Comparison of ENCODE assay signal across 8 cellular contexts in the genomic region with DNA sequence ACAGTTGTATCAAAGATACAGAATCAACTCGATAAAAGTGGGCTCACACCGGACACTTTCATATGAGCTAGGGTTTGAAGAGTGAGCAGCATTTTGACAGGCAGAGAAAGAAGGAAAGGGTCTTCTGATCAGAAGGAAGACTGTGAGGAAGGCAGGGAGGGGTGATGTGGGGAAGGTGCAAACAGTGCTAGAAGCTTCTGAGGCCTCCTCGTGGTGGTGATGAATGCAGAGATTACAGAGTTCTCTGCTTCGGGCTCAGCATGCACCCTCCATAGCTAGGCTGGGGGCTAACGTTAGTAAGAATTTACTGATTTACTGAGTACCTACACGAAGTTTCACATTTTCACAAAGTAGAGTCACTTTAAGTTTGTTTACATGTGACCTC. TPM values are rescaled to one million over a fixed set of nuclear protein-coding genes. Genes with fewer than 3 reads are reported as not detected.
A peak's percentile ranks its signal among the peaks of the same experiment; 100 is the strongest.
DNase-seq lines count a peak whose midpoint lies in the region; ATAC-seq and TF ChIP-seq lines count a peak whose summit lies in the region.
"Not testable (repeated sequence)": the region's sequence is repeated elsewhere in the genome, so short reads cannot be mapped to it uniquely, and the experiment has no call there.

No MANE protein-coding gene starts in this region.

- peak overlapping the region; percentile 36 to 77 for H3K4me3 ChIP-seq in CD4-positive, alpha-beta memory T cell (ENCODE audit: low read length in 2 of 2)
- H3K4me3 ChIP-seq in epithelial cell of proximal tubule (ENCODE audit: low read depth, low read length) (peak overlapping the region; percentile 97), smooth muscle cell (peak overlapping the region; percentile 99)
- not testable (repeated sequence) for H3K4me3 ChIP-seq in lung

- peak in 1 of 5 donors; percentile 48 for DNase-seq in CD4-positive, alpha-beta memory T cell
- DNase-seq in NCI-H748 (lab: John Stamatoyannopoulos, UW; ENCODE audit: unreplicated experiment), result peak; percentile 63
- not testable (repeated sequence) for DNase-seq in epithelial cell of proximal tubule (ENCODE audit: low read depth); lung (ENCODE audit: low spot score); smooth muscle cell (lab: John Stamatoyannopoulos, UW; ENCODE audit: unreplicated experiment)

- CTCF ChIA-PET in CD4-positive, alpha-beta memory T cell (lab: Charles Lee; ENCODE audit: partially characterized antibody), result interaction anchor here (1.4 to 1.5 kb wide), 2 partner anchors 15 to 29 kb away, joined by 3 to 7 read pairs; no protein-coding TSS in a partner anchor

- H3K27ac ChIP-seq in CD4-positive, alpha-beta memory T cell (ENCODE audit: low read depth, low read length), result peak overlapping the region; percentile 88
- H3K27ac ChIP-seq in lung (ENCODE audit: low read depth in 1 of 2, low read length in 1 of 2); smooth muscle cell (ENCODE audit: low read depth): not testable (repeated sequence)

- H3K79me2 ChIP-seq in smooth muscle cell (ENCODE audit: low read depth), result peaks cover 68% of the 10 kb centered on the region

- peak overlapping the region; percentile 88 to 94 (median 92) for H3K4me3 Mint-ChIP-seq in CD4-positive, alpha-beta memory T cell
- H3K4me3 Mint-ChIP-seq in activated T-helper 17 cell treated with anti-CD3 and anti-CD28 coated beads, Interleukin-2, amount 50 U/mL, for 72 hours, result peak overlapping the region; percentile 96

- H3K9me3 ChIP-seq in CD4-positive, alpha-beta memory T cell (ENCODE audit: control insufficient read depth in 1 of 2, low read length in 2 of 2); lung (ENCODE audit: control insufficient read depth in 2 of 2, insufficient read depth in 1 of 2, low read length in 1 of 2); smooth muscle cell (replicated peaks; ENCODE audit: low read depth): not testable (repeated sequence)

- not testable (repeated sequence) for H3K27me3 ChIP-seq in CD4-positive, alpha-beta memory T cell (ENCODE audit: insufficient read depth, low read length); lung (ENCODE audit: control insufficient read depth, insufficient read depth); smooth muscle cell (ENCODE audit: low read depth)

- peak overlapping the region; percentile 84 for H3K9ac ChIP-seq in smooth muscle cell (ENCODE audit: low read depth)

- peak; percentile 28 for ATAC-seq in GM19452 (IDR thresholded peaks at IDR 0.05; ENCODE audit: unreplicated experiment)
- ATAC-seq in HG03025 (IDR thresholded peaks at IDR 0.05; ENCODE audit: low FRiP score, unreplicated experiment), result peak; percentile 12
- peak; percentile 23 for ATAC-seq in activated T-helper 17 cell treated with anti-CD3 and anti-CD28 coated beads, Interleukin-2, amount 50 U/mL, for 72 hours (replicated peaks)
- ATAC-seq in lung (ENCODE audit: insufficient read depth, low FRiP score), result peak; percentile 1

- H3K36me3 Mint-ChIP-seq in CD4-positive, alpha-beta memory T cell, result peaks cover 13 to 31% of the 10 kb centered on the region in 2 donors
- peaks cover 66% of the 10 kb centered on the region for H3K36me3 Mint-ChIP-seq in activated T-helper 17 cell treated with anti-CD3 and anti-CD28 coated beads, Interleukin-2, amount 50 U/mL, for 72 hours (ENCODE audit: low read depth)

- peaks cover 51% of the 10 kb centered on the region for H3K4me1 ChIP-seq in CD4-positive, alpha-beta memory T cell (ENCODE audit: insufficient read depth, low read length)
- not testable (repeated sequence) for H3K4me1 ChIP-seq in lung (ENCODE audit: control insufficient read depth in 2 of 2, insufficient read depth in 2 of 2, low read length in 2 of 2)
- H3K4me1 ChIP-seq in smooth muscle cell (ENCODE audit: low read depth), result peaks cover 16% of the 10 kb centered on the region

- H3K27me3 Mint-ChIP-seq in CD4-positive, alpha-beta memory T cell; activated T-helper 17 cell treated with anti-CD3 and anti-CD28 coated beads, Interleukin-2, amount 50 U/mL, for 72 hours: not testable (repeated sequence)

- H3F3A ChIP-seq in smooth muscle cell (ENCODE audit: low read depth), result not testable (repeated sequence)

- H3K36me3 ChIP-seq in CD4-positive, alpha-beta memory T cell (ENCODE audit: insufficient read depth, low read length); lung (ENCODE audit: control insufficient read depth in 2 of 2, insufficient read depth in 2 of 2, low read length in 2 of 2); smooth muscle cell (ENCODE audit: low read depth): not testable (repeated sequence)

- H3K27ac Mint-ChIP-seq in CD4-positive, alpha-beta memory T cell, result peak overlapping the region; percentile 77 to 95 (median 91)
- peak overlapping the region; percentile 95 for H3K27ac Mint-ChIP-seq in activated T-helper 17 cell treated with anti-CD3 and anti-CD28 coated beads, Interleukin-2, amount 50 U/mL, for 72 hours

- intact Hi-C loops in CD4-positive, alpha-beta memory T cell (cut with micrococcal nuclease), result loop anchor here (5.0 to 10.0 kb wide), 2 partner anchors 35 to 227 kb away; a partner anchor contains a TSS

- 6 to 8% methylated on average over 5 to 6 of the region's 6 CpGs for WGBS in lung, 2 donors
- WGBS in smooth muscle cell (ENCODE audit: low lambda C conversion rate), result 35% methylated on average over 6 of the region's 6 CpGs

- H4K20me1 ChIP-seq in smooth muscle cell (ENCODE audit: low read depth), result peaks cover 69% of the 10 kb centered on the region

- H3K9me3 Mint-ChIP-seq in CD4-positive, alpha-beta memory T cell; activated T-helper 17 cell treated with anti-CD3 and anti-CD28 coated beads, Interleukin-2, amount 50 U/mL, for 72 hours: not testable (repeated sequence)

- H2AFZ ChIP-seq in smooth muscle cell (ENCODE audit: low read depth), result peak overlapping the region; percentile 91

- POLR2A ChIA-PET in CD4-positive, alpha-beta memory T cell (lab: Charles Lee; ENCODE audit: partially characterized antibody), result interaction anchor here (1.0 to 3.5 kb wide), 7 partner anchors 29 to 254 kb away, joined by 3 to 42 read pairs (median 4); a partner anchor contains a TSS

- not testable (repeated sequence) for TF ChIP-seq CTCF in epithelial cell of proximal tubule (conservative IDR thresholded peaks at IDR 0.05; ENCODE audit: low read depth, low read length); lung (IDR thresholded peaks at IDR 0.05; ENCODE audit: control extremely low read depth, extremely low read depth); smooth muscle cell (IDR thresholded peaks at IDR 0.05; ENCODE audit: borderline replicate concordance, insufficient read depth, poor library complexity, severe bottlenecking)

- H3K4me2 ChIP-seq in smooth muscle cell, result peak overlapping the region; percentile 97

- peaks cover 29 to 69% (median 46%) of the 10 kb centered on the region in 4 donors for H3K4me1 Mint-ChIP-seq in CD4-positive, alpha-beta memory T cell
- H3K4me1 Mint-ChIP-seq in activated T-helper 17 cell treated with anti-CD3 and anti-CD28 coated beads, Interleukin-2, amount 50 U/mL, for 72 hours, result peaks cover 20% of the 10 kb centered on the region

RNA-seq across cellular contexts. Expression of a gene that starts 0.5 kb away (rescaled TPM):
- 1 to 10 TPM; 6.7 to 7.7 TPM for total RNA-seq in CD4-positive, alpha-beta memory T cell
- polyA plus RNA-seq in CD4-positive, alpha-beta memory T cell, result 1 to 10 TPM; 2.9 to 5.1 TPM
- total RNA-seq in activated T-helper 17 cell treated with anti-CD3 and anti-CD28 coated beads, Interleukin-2, amount 50 U/mL, for 72 hours, result 10 to 100 TPM in 1 of 2 donors, 1 to 10 TPM in 1; 6.4 to 10.5 TPM
- total RNA-seq in epithelial cell of proximal tubule, result 4.2 and 4.5 TPM in 2 replicates
- 1 to 10 TPM; 5.2 to 6.4 TPM for total RNA-seq in lung
- 1 to 10 TPM; 2.1 to 2.6 TPM for polyA plus RNA-seq in lung
- 2.8 and 3.2 TPM in 2 replicates for total RNA-seq in smooth muscle cell
- polyA plus RNA-seq in smooth muscle cell, result 8.6 and 9.0 TPM in 2 replicates

RNA-seq across cellular contexts. Expression of a gene that starts 0.7 kb away (rescaled TPM):
- 100 to 1,000 TPM; 131 to 136 TPM for total RNA-seq in CD4-positive, alpha-beta memory T cell
- polyA plus RNA-seq in CD4-positive, alpha-beta memory T cell, result 100 to 1,000 TPM; 214 to 240 TPM
- total RNA-seq in activated T-helper 17 cell treated with anti-CD3 and anti-CD28 coated beads, Interleukin-2, amount 50 U/mL, for 72 hours, result 100 to 1,000 TPM; 132 to 177 TPM
- 99.3 and 103 TPM in 2 replicates for total RNA-seq in epithelial cell of proximal tubule
- 10 to 100 TPM; 84.7 to 98.0 TPM for total RNA-seq in lung
- 100 to 1,000 TPM in 1 of 2 donors, 10 to 100 TPM in 1; 60.0 to 105 TPM for polyA plus RNA-seq in lung
- 59.7 and 68.7 TPM in 2 replicates for total RNA-seq in smooth muscle cell
- polyA plus RNA-seq in smooth muscle cell, result 120 and 130 TPM in 2 replicates

RNA-seq across cellular contexts. Expression of a gene that starts 26.2 kb away (rescaled TPM):
- total RNA-seq in CD4-positive, alpha-beta memory T cell, result not detected
- polyA plus RNA-seq in CD4-positive, alpha-beta memory T cell, result under 1 TPM in 1 of 2 donors, not detected in 1; 0.15 TPM
- not detected for total RNA-seq in activated T-helper 17 cell treated with anti-CD3 and anti-CD28 coated beads, Interleukin-2, amount 50 U/mL, for 72 hours
- total RNA-seq in epithelial cell of proximal tubule, result not detected in 2 replicates
- total RNA-seq in lung, result under 1 TPM in 1 of 2 donors, not detected in 1; 0.14 TPM
- not detected for polyA plus RNA-seq in lung
- total RNA-seq in smooth muscle cell, result 0.22 TPM in 1 of 2 replicates, not detected in the other
- polyA plus RNA-seq in smooth muscle cell, result 0.11 TPM in 1 of 2 replicates, not detected in the other

RNA-seq across cellular contexts. Expression of a gene that starts 54.0 kb away (rescaled TPM):
- total RNA-seq in CD4-positive, alpha-beta memory T cell, result 10 to 100 TPM; 86.5 to 95.8 TPM
- polyA plus RNA-seq in CD4-positive, alpha-beta memory T cell, result 100 to 1,000 TPM; 204 to 227 TPM
- total RNA-seq in activated T-helper 17 cell treated with anti-CD3 and anti-CD28 coated beads, Interleukin-2, amount 50 U/mL, for 72 hours, result 10 to 100 TPM; 64.5 to 83.0 TPM
- total RNA-seq in epithelial cell of proximal tubule (98.0 and 108 TPM in 2 replicates), lung (10 to 100 TPM; 89.5 to 92.7 TPM), smooth muscle cell (96.2 and 142 TPM in 2 replicates)
- polyA plus RNA-seq in lung (100 to 1,000 TPM in 1 of 2 donors, 10 to 100 TPM in 1; 88.0 to 149 TPM), smooth muscle cell (148 and 166 TPM in 2 replicates)
